In genomic region chr5:143641549-143641955, GRCh38 we compare ENCODE assay signal across 12 cellular contexts.
DNase-seq lines count a peak whose midpoint lies in the region; ATAC-seq and TF ChIP-seq lines count a peak whose summit lies in the region.
"Had no signal": no experiment of that assay in that cellular context is flagged by ENCODE, and none has a peak within 500 bp of the region (broad histone marks: within the 10 kb centered on the region; RNA-seq: fewer than 3 reads in every experiment).

No MANE protein-coding gene starts in this region.

- no TSS peak for BruUV-seq in A673 (replicated peaks; lab: Mats Ljungman, UMichigan)

- no peaks in the 10 kb centered on the region for H3K27me3 ChIP-seq in WERI-Rb-1 (ENCODE audit: insufficient read depth, low read depth, severe bottlenecking)
- no peaks in the 10 kb centered on the region for H3K27me3 ChIP-seq in A673 (replicated peaks; ENCODE audit: insufficient read depth, low read depth, low read length, poor library complexity)
- H3K27me3 ChIP-seq: transverse colon had no signal

- H3K27ac ChIP-seq in WERI-Rb-1 (no peak overlapping the region), A673 (ENCODE audit: low read depth, low read length, poor library complexity, severe bottlenecking) (no peak overlapping the region)
- H3K27ac ChIP-seq: transverse colon had no signal

- POLR2A ChIA-PET in A673 (lab: Charles Lee; ENCODE audit: low non-redundant PET): no interaction called here

- TF ChIP-seq CTCF in WERI-Rb-1 (IDR thresholded peaks at IDR 0.05; ENCODE audit: low read depth, low read length): no peak
- no peak for TF ChIP-seq CTCF in A673 (conservative IDR thresholded peaks at IDR 0.05; ENCODE audit: low read depth, low read length)

- no peaks in the 10 kb centered on the region for H3K9me3 ChIP-seq in WERI-Rb-1 (ENCODE audit: severe bottlenecking)
- H3K9me3 ChIP-seq in A673 (ENCODE audit: low read depth, low read length, poor library complexity, severe bottlenecking): no peaks in the 10 kb centered on the region
- H3K9me3 ChIP-seq: transverse colon had no signal

- intact Hi-C loops in cardiac septum (cut with DNase I) (no loop called here), A673 (cut with micrococcal nuclease; ENCODE audit: unreplicated experiment) (no loop called here)

- H3K4me1 ChIP-seq in A673 (ENCODE audit: insufficient read depth, low read length, poor library complexity, severe bottlenecking): no peaks in the 10 kb centered on the region

- CTCF ChIA-PET in A673 (lab: Charles Lee): no interaction called here

- peak; percentile 58 for ATAC-seq in GM19023 (IDR thresholded peaks at IDR 0.05; ENCODE audit: unreplicated experiment)
- ATAC-seq in GM21825 (IDR thresholded peaks at IDR 0.05; ENCODE audit: unreplicated experiment): peak; percentile 67
- no peak for ATAC-seq in HG03571 (IDR thresholded peaks at IDR 0.05; ENCODE audit: unreplicated experiment)

- no peaks in the 10 kb centered on the region for H3K36me3 ChIP-seq in WERI-Rb-1
- H3K36me3 ChIP-seq in A673 (ENCODE audit: insufficient read depth, low read length, poor library complexity, severe bottlenecking): no peaks in the 10 kb centered on the region
- H3K36me3 ChIP-seq: transverse colon had no signal

- DNase-seq in M059J (ENCODE audit: low read depth) (peak; percentile 79), myocyte (ENCODE audit: low read depth) (peak; percentile 79), cardiac septum (ENCODE audit: low spot score) (no peak), WERI-Rb-1 (no peak), A673 (ENCODE audit: low spot score) (no peak)
- DNase-seq: activated naive CD4-positive, alpha-beta T cell treated with anti-CD3 and anti-CD28 coated beads, Interleukin-2, amount 50 U/mL, for 16 hours; mesendoderm; NK-92 treated with Interleukin-12 subunit alpha and Interleukin-12 subunit beta, amount 100 ng/mL, for 24 hours; transverse colon had no signal

- H3K4me3 ChIP-seq in WERI-Rb-1 (ENCODE audit: low read depth, low read length) (no peak overlapping the region), A673 (ENCODE audit: low read depth, low read length, poor library complexity, severe bottlenecking) (no peak overlapping the region)
- H3K4me3 ChIP-seq: transverse colon had no signal

Comparison
In these comparisons a context has a peak if more than half of its experiments do, and no peak if none do; other contexts are left out.
1. DNase-seq: peak in M059J (single experiment) and myocyte (single experiment); none in cardiac septum (single experiment), WERI-Rb-1 (single experiment) and A673 (single experiment).